9 cellular contexts compared by ENCODE assay signal in the genomic region with DNA sequence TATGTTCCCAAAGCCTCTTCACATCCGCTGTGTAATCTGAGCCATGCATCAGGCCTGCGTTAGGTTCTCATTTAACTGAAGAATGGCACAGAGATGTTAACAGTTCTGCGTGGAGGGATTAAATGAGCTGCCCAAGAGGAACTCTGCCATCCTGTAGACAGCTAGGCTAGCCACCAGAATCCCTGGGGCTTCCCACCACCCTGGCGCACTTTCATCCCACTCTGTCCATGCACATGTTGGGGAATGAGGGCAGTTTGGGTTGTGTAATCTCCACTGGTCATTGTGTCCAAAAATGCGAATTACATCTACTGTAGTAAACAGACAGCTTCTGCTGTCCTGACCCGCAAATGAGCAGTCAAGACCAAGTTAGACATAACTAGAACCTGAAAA. TPM values are rescaled to one million over a fixed set of nuclear protein-coding genes. Genes with fewer than 3 reads are reported as not detected.
DNase-seq lines count a peak whose midpoint lies in the region; ATAC-seq, FAIRE-seq and TF ChIP-seq lines count a peak whose summit lies in the region.
"Had no signal": no experiment of that assay in that cellular context is flagged by ENCODE, and none has a peak within 500 bp of the region (broad histone marks: within the 10 kb centered on the region; RNA-seq: fewer than 3 reads in every experiment).

No MANE protein-coding gene starts in this region.

- BruUV-seq in K562 (replicated peaks; lab: Mats Ljungman, UMichigan): no TSS peak

- H3K36me3 Mint-ChIP-seq in nephron progenitor cell (ENCODE audit: low read depth): peaks cover 7% of the 10 kb centered on the region

- CTCF ChIA-PET in K562 (lab: Yijun Ruan, JAX; ENCODE audit: low intra/inter-chr PET ratio): no interaction called here

- H3K27me3 Mint-ChIP-seq in nephron progenitor cell (ENCODE audit: low read depth, poor library complexity): no peaks in the 10 kb centered on the region

- H3K4me3 ChIP-seq in K562 (no peak overlapping the region), thyroid gland (replicated peaks in 1 of 3) (no peak overlapping the region)

- intact Hi-C loops in K562 (cut with micrococcal nuclease) (no loop called here), thyroid gland (cut with DNase I) (no loop called here)

- peaks cover 48% of the 10 kb centered on the region for H3K4me1 Mint-ChIP-seq in nephron progenitor cell

- peaks cover 2% of the 10 kb centered on the region for H3K9me3 Mint-ChIP-seq in nephron progenitor cell

- in situ Hi-C loops in K562 (cut with MboI): no loop called here

- no peak for TF ChIP-seq RAD21 in K562 (CRISPR knock-in tag; conservative IDR thresholded peaks at IDR 0.05 in 1 of 2, IDR thresholded peaks at IDR 0.05 in 1 of 2)

- TF ChIP-seq POLR2A in K562 (conservative IDR thresholded peaks at IDR 0.05) (no peak), thyroid gland (IDR thresholded peaks at IDR 0.05) (no peak)

- peak overlapping the region; percentile 71 for H3K27ac Mint-ChIP-seq in nephron progenitor cell

- H3K4me3 Mint-ChIP-seq in nephron progenitor cell: peak overlapping the region; percentile 98

- H2AFZ ChIP-seq in K562 (ENCODE audit: low read depth, low read length): peak overlapping the region; percentile 97

- peak; percentile 49 for FAIRE-seq in K562 (lab: Jason Lieb, UNC)

- ATAC-seq in K562 (no peak), GM18867 (IDR thresholded peaks at IDR 0.05; ENCODE audit: unreplicated experiment) (no peak)

- H3K4me1 ChIP-seq in K562 (replicated peaks in 1 of 2; ENCODE audit: control insufficient read depth in 2 of 2, insufficient read depth in 2 of 2, low read length in 2 of 2) (peaks cover 10 to 21% of the 10 kb centered on the region in 2 experiments), thyroid gland (peaks cover 12 to 23% of the 10 kb centered on the region in 2 donors)

- H3K36me3 ChIP-seq in K562 (ENCODE audit: control insufficient read depth, insufficient read depth, low read length): no peaks in the 10 kb centered on the region
- no peaks in the 10 kb centered on the region for H3K36me3 ChIP-seq in thyroid gland

- H3K9me3 ChIP-seq in K562 (replicated peaks; ENCODE audit: control insufficient read depth, insufficient read depth, low read depth, low read length): no peaks in the 10 kb centered on the region
- no peaks in the 10 kb centered on the region for H3K9me3 ChIP-seq in thyroid gland

- POLR2A ChIA-PET in K562 (lab: Yijun Ruan, JAX): interaction anchor here (0.6 to 1.8 kb wide), 8 partner anchors 9 to 311 kb away, joined by 3 to 17 read pairs (median 5); a partner anchor contains a TSS

- H3K9me1 ChIP-seq in K562 (ENCODE audit: control insufficient read depth, insufficient read depth, low read length): no peaks in the 10 kb centered on the region

- H3K27ac ChIP-seq in K562 (ENCODE audit: extremely low read depth, low read depth, low read length) (no peak overlapping the region), thyroid gland (no peak overlapping the region)

- DNase-seq in COLO668 (lab: John Stamatoyannopoulos, UW; ENCODE audit: unreplicated experiment): peak; percentile 18
- DNase-seq in HT1080 (ENCODE audit: low read depth): peak; percentile 33
- DNase-seq in K562 (ENCODE audit: extremely low read depth in 1 of 4, low spot score in 3 of 4): peak in 1 of 4 experiments; percentile 41
- DNase-seq in nephron progenitor cell: peak; percentile 19
- no peak for DNase-seq in thyroid gland
- no peak for DNase-seq in germinal center (ENCODE audit: low spot score)
- no peak for DNase-seq in NK-92 (lab: John Stamatoyannopoulos, UW; ENCODE audit: unreplicated experiment)
- DNase-seq: activated effector memory CD4-positive, alpha-beta T cell treated with Interleukin-2 at 50 U/mL for 16 hours had no signal

- peak overlapping the region; percentile 90; the same call in 1 of the 2 replicates for H3K4me2 ChIP-seq in K562 (ENCODE audit: insufficient read depth, low read length)

- WGBS in K562 (ENCODE audit: insufficient coverage, low coverage, missing lambda C conversion rate): 44% methylated on average over 6 of the region's 6 CpGs
- 75 to 85% methylated on average over 6 of the region's 6 CpGs for WGBS in thyroid gland, 2 donors

- no peak for TF ChIP-seq EP300 in K562 (IDR thresholded peaks at IDR 0.05; ENCODE audit: low read length)

- TF ChIP-seq CTCF in K562 (IDR thresholded peaks at IDR 0.05 in 2 of 3, conservative IDR thresholded peaks at IDR 0.05 in 1 of 3; ENCODE audit: insufficient read depth in 2 of 3, low read depth in 1 of 3, low read length in 3 of 3) (no peak), nephron progenitor cell (IDR thresholded peaks at IDR 0.05) (no peak), thyroid gland (IDR thresholded peaks at IDR 0.05) (no peak)

- peak overlapping the region in 1 of 2 experiments; percentile 85; a peak in 1 of 4 replicates for H3K9ac ChIP-seq in K562 (ENCODE audit: insufficient read depth in 1 of 2, low read depth in 2 of 2, low read length in 2 of 2)

- no peaks in the 10 kb centered on the region for H4K20me1 ChIP-seq in K562 (replicated peaks; ENCODE audit: control insufficient read depth, insufficient read depth, low read length)

- H3K27me3 ChIP-seq in K562 (ENCODE audit: control insufficient read depth in 2 of 2, insufficient read depth in 2 of 2, low read length in 2 of 2) (no peaks in the 10 kb centered on the region), thyroid gland (no peaks in the 10 kb centered on the region)

- peaks cover 39% of the 10 kb centered on the region for H3K79me2 ChIP-seq in K562 (ENCODE audit: control insufficient read depth, insufficient read depth, low read length)

RNA-seq across cellular contexts. Expression of a gene that starts 1.0 kb away (rescaled TPM):
- total RNA-seq in HT1080 (2014; rRNA removed; shearing (Covaris generic)): 50.5 and 65.6 TPM in 2 replicates
- polyA plus RNA-seq in HT1080 (2015; cell fraction: cytosol; rRNA removed): 53.3 and 65.5 TPM in 2 replicates
- 413 and 424 TPM in 2 replicates for polyA plus RNA-seq in HT1080 (2015; cell fraction: nucleus; rRNA removed)
- 147 and 204 TPM in 2 replicates for total RNA-seq in K562 (2011; cell fraction: chromatin; rRNA removed; ENCODE audit: low replicate concordance)
- 111 and 116 TPM in 2 replicates for total RNA-seq in K562 (2011; cell fraction: nucleolus; rRNA removed)
- 154 and 170 TPM in 2 replicates for total RNA-seq in K562 (2011; cell fraction: nucleoplasm; rRNA removed)
- 29.9 and 31.1 TPM in 2 replicates for total RNA-seq in K562 (2014; rRNA removed)
- 24.0 and 26.5 TPM in 2 replicates for total RNA-seq in K562 (2014; rRNA removed; fragmentation: Illumina TruSeq; extraction: Trizol)
- 22.9 and 24.5 TPM in 2 replicates for total RNA-seq in K562 (2015; rRNA removed; fragmentation: Illumina TruSeq; extraction: Trizol)
- 32.9 and 36.0 TPM in 2 replicates for total RNA-seq in K562 (2021)
- polyA plus RNA-seq in K562 (2011; rRNA removed): 23.6 and 28.9 TPM in 2 replicates
- 12.2 and 19.7 TPM in 2 replicates for polyA plus RNA-seq in K562 (2011; cell fraction: cytosol; rRNA removed)
- 26.3 and 32.2 TPM in 2 replicates for polyA plus RNA-seq in K562 (2011; cell fraction: nucleus; rRNA removed)
- 23.7 and 25.1 TPM in 2 replicates for polyA plus RNA-seq in K562 (2012)
- 22.2 and 25.8 TPM in 2 replicates for polyA plus RNA-seq in K562 (2014; fragmentation: Illumina TruSeq; extraction: Trizol)
- 1 to 10 TPM; 6.2 to 7.2 TPM for polyA plus RNA-seq in K562 (2014; fragmentation: Nextera tagmentation; extraction: Ambion mirVana)
- polyA plus RNA-seq in K562 (2014; rRNA removed): 18.0 and 20.6 TPM in 2 replicates
- 56.5 and 66.1 TPM in 2 replicates for polyA minus RNA-seq in K562 (2011; rRNA and poly(A)+ RNA removed)
- polyA minus RNA-seq in K562 (2011; cell fraction: cytosol; rRNA and poly(A)+ RNA removed): 26.3 and 35.2 TPM in 2 replicates
- 24.6 and 39.7 TPM in 2 replicates for polyA minus RNA-seq in K562 (2011; cell fraction: nucleus; rRNA and poly(A)+ RNA removed)
- total RNA-seq in thyroid gland: 100 to 1,000 TPM; 127 to 182 (median 151) TPM

RNA-seq across cellular contexts. Expression of a gene that starts 58.7 kb away (rescaled TPM):
- 41.9 and 64.9 TPM in 2 replicates for total RNA-seq in HT1080 (2014; rRNA removed; shearing (Covaris generic))
- 32.8 and 34.3 TPM in 2 replicates for polyA plus RNA-seq in HT1080 (2015; cell fraction: cytosol; rRNA removed)
- 68.9 and 73.9 TPM in 2 replicates for polyA plus RNA-seq in HT1080 (2015; cell fraction: nucleus; rRNA removed)
- total RNA-seq in K562 (2011; cell fraction: chromatin; rRNA removed; ENCODE audit: low replicate concordance): 202 and 277 TPM in 2 replicates
- 120 and 121 TPM in 2 replicates for total RNA-seq in K562 (2011; cell fraction: nucleolus; rRNA removed)
- total RNA-seq in K562 (2011; cell fraction: nucleoplasm; rRNA removed): 204 and 261 TPM in 2 replicates
- total RNA-seq in K562 (2014; rRNA removed): 68.1 and 71.5 TPM in 2 replicates
- 79.0 and 83.5 TPM in 2 replicates for total RNA-seq in K562 (2014; rRNA removed; fragmentation: Illumina TruSeq; extraction: Trizol)
- total RNA-seq in K562 (2015; rRNA removed; fragmentation: Illumina TruSeq; extraction: Trizol): 77.4 and 86.1 TPM in 2 replicates
- total RNA-seq in K562 (2021): 111 and 121 TPM in 2 replicates
- polyA plus RNA-seq in K562 (2011; rRNA removed): 87.1 and 111 TPM in 2 replicates
- polyA plus RNA-seq in K562 (2011; cell fraction: cytosol; rRNA removed): 75.3 and 82.0 TPM in 2 replicates
- polyA plus RNA-seq in K562 (2011; cell fraction: nucleus; rRNA removed): 53.1 and 58.5 TPM in 2 replicates
- 47.4 and 51.1 TPM in 2 replicates for polyA plus RNA-seq in K562 (2012)
- 89.1 and 93.1 TPM in 2 replicates for polyA plus RNA-seq in K562 (2014; fragmentation: Illumina TruSeq; extraction: Trizol)
- 10 to 100 TPM; 20.8 to 55.5 TPM for polyA plus RNA-seq in K562 (2014; fragmentation: Nextera tagmentation; extraction: Ambion mirVana)
- 70.1 and 75.2 TPM in 2 replicates for polyA plus RNA-seq in K562 (2014; rRNA removed)
- 222 and 269 TPM in 2 replicates for polyA minus RNA-seq in K562 (2011; rRNA and poly(A)+ RNA removed)
- polyA minus RNA-seq in K562 (2011; cell fraction: cytosol; rRNA and poly(A)+ RNA removed): 64.4 and 77.8 TPM in 2 replicates
- polyA minus RNA-seq in K562 (2011; cell fraction: nucleus; rRNA and poly(A)+ RNA removed): 54.1 and 74.6 TPM in 2 replicates
- total RNA-seq in thyroid gland: 10 to 100 TPM; 14.6 to 32.9 (median 25.1) TPM

Comparison
In these comparisons a context has a peak if more than half of its experiments do, and no peak if none do; other contexts are left out.
1. DNase-seq: peak in COLO668 (single experiment), HT1080 (single experiment) and nephron progenitor cell (single experiment); none in thyroid gland (0 of 2), germinal center (single experiment) and NK-92 (single experiment).